In the genomic region with DNA sequence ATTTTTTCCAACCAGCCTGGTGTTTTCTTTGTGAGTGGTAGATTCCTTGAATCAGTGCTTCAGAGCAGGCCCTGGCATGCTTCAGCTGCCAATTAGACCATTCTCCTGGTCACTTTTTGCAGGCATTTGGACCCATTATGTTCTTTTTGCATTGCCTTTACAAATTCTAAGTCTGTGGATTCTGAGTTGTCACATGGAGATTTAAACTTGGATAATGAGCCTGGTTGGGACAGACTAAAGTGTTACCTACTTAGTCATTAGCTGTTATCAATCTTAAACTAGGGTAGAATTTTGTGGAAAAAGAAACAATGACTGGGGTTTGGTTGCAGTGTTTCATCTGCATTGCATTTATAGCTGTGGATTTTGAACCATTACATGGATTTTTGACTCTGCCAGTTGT, we compare ENCODE assay signal across 18 cellular contexts. TPM values are rescaled to one million over a fixed set of nuclear protein-coding genes. Genes with fewer than 3 reads are reported as not detected.
DNase-seq lines count a peak whose midpoint lies in the region; ATAC-seq and TF ChIP-seq lines count a peak whose summit lies in the region.
"Had no signal": no experiment of that assay in that cellular context is flagged by ENCODE, and none has a peak within 500 bp of the region (broad histone marks: within the 10 kb centered on the region; RNA-seq: fewer than 3 reads in every experiment).

No MANE protein-coding gene starts in this region.

- H3K9me3 ChIP-seq in H9 (ENCODE audit: control insufficient read depth, low read depth, low read length), result no peaks in the 10 kb centered on the region

- H3K23ac ChIP-seq in H9 (ENCODE audit: insufficient read length, low read depth, low read length) (no peak overlapping the region), mesendoderm (ENCODE audit: low read length) (no peak overlapping the region)

- no peak overlapping the region for H3K27ac ChIP-seq in H9 (ENCODE audit: insufficient read length, low read depth, low read length)
- H3K27ac ChIP-seq in mesendoderm (ENCODE audit: low read depth, low read length), result no peak overlapping the region

- ATAC-seq in WTC11, result no peak
- ATAC-seq in GM21526 (IDR thresholded peaks at IDR 0.05; ENCODE audit: low FRiP score, unreplicated experiment), result no peak
- ATAC-seq: K562 had no signal

- no peak overlapping the region for H2BK5ac ChIP-seq in H9 (ENCODE audit: insufficient read length, low read length)
- H2BK5ac ChIP-seq in mesendoderm (ENCODE audit: low read length), result no peak overlapping the region

- H3T11ph ChIP-seq in H9 (ENCODE audit: low read length), result no peak overlapping the region

- no peaks in the 10 kb centered on the region for H4K20me1 ChIP-seq in H9 (ENCODE audit: control insufficient read depth, insufficient read depth, insufficient read length)

- no peak overlapping the region for H3K4me3 ChIP-seq in epithelial cell of esophagus (ENCODE audit: low read length)
- H3K4me3 ChIP-seq in mesendoderm (ENCODE audit: low read length), result no peak overlapping the region
- H3K4me3 ChIP-seq: K562 had no signal

- no peak overlapping the region for H2AFZ ChIP-seq in H9 (ENCODE audit: low read length)

- H3K9ac ChIP-seq in H9 (ENCODE audit: extremely low read depth, insufficient read length, low read length) (no peak overlapping the region), mesendoderm (ENCODE audit: low read length) (no peak overlapping the region)

- H4K8ac ChIP-seq in H9 (replicated peaks; ENCODE audit: insufficient read length, low read depth, low read length) (no peak overlapping the region), mesendoderm (ENCODE audit: low read depth, low read length) (no peak overlapping the region)

- H3K23me2 ChIP-seq in H9 (ENCODE audit: insufficient read length, low read depth, low read length, poor library complexity, severe bottlenecking), result no peaks in the 10 kb centered on the region

- H4K5ac ChIP-seq in H9 (ENCODE audit: insufficient read length, low read depth, low read length) (no peak overlapping the region), mesendoderm (ENCODE audit: low read length) (no peak overlapping the region)

- no peak overlapping the region for H2BK120ac ChIP-seq in H9 (ENCODE audit: low read depth, low read length, poor library complexity, severe bottlenecking)
- H2BK120ac ChIP-seq in mesendoderm (ENCODE audit: low read depth, low read length), result no peak overlapping the region

- H3K4me1 ChIP-seq in H9 (ENCODE audit: insufficient read depth, low read length), result no peaks in the 10 kb centered on the region; the same call in 1 of the 2 replicates
- H3K4me1 ChIP-seq in mesendoderm (ENCODE audit: control insufficient read depth, low read depth, low read length), result no peaks in the 10 kb centered on the region

- no peaks in the 10 kb centered on the region for H3K9me3 Mint-ChIP-seq in H9
- no peaks in the 10 kb centered on the region for H3K9me3 Mint-ChIP-seq in WTC11
- H3K9me3 Mint-ChIP-seq: CD8-positive, alpha-beta memory T cell had no signal

- no peaks in the 10 kb centered on the region for H3K79me2 ChIP-seq in H9 (ENCODE audit: insufficient read depth, low read length)
- H3K79me2 ChIP-seq in mesendoderm (ENCODE audit: control insufficient read depth, insufficient read depth, low read length), result no peaks in the 10 kb centered on the region

- no peaks in the 10 kb centered on the region for H3K36me3 ChIP-seq in mesendoderm (ENCODE audit: control insufficient read depth, insufficient read depth, low read length)

- DNase-seq in H9 (no peak), WTC11 (ENCODE audit: low spot score) (no peak), epithelial cell of esophagus (ENCODE audit: low read depth) (peak; percentile 37), mesendoderm (peak; percentile 56), 8988T (no peak), cortex of kidney (lab: John Stamatoyannopoulos, UW) (no peak), NCI-H2196 (lab: John Stamatoyannopoulos, UW; ENCODE audit: unreplicated experiment) (no peak)
- DNase-seq: C1 segment of cervical spinal cord; CD8-positive, alpha-beta memory T cell; MV-4-11; NCI-H1694 treated with DMSO at 0.1 percent for 48 hours; NCI-H2107; NCI-H2227 treated with DMSO at 0.1 percent for 48 hours; NCI-H510A treated with DMSO at 0.1 percent for 48 hours; NCI-H774; SHP77 treated with DMSO at 0.1 percent for 48 hours had no signal

- no peaks in the 10 kb centered on the region for H3K27me3 Mint-ChIP-seq in H9 (ENCODE audit: low read depth)
- no peaks in the 10 kb centered on the region for H3K27me3 Mint-ChIP-seq in WTC11 (ENCODE audit: low read depth)

- H3K79me1 ChIP-seq in H9 (ENCODE audit: insufficient read depth, low read depth, low read length, poor library complexity, severe bottlenecking) (no peaks in the 10 kb centered on the region), mesendoderm (ENCODE audit: low read length) (no peaks in the 10 kb centered on the region)

- TF ChIP-seq CTCF in H9 (conservative IDR thresholded peaks at IDR 0.05), result no peak
- no peak for TF ChIP-seq CTCF in WTC11 (IDR thresholded peaks at IDR 0.05)
- no peak for TF ChIP-seq CTCF in epithelial cell of esophagus (IDR thresholded peaks at IDR 0.05; ENCODE audit: insufficient read depth, low read depth, low read length, missing control alignments)

- H3K27ac Mint-ChIP-seq in H9 (peak overlapping the region in 2 of 3 experiments; percentile 34 to 84; a peak in 2 of 7 replicates), WTC11 (peak overlapping the region; percentile 44; the same call in 1 of the 2 replicates)
- H3K27ac Mint-ChIP-seq: CD8-positive, alpha-beta memory T cell had no signal

- H3K18ac ChIP-seq in H9 (ENCODE audit: insufficient read length, low read depth, low read length), result no peak overlapping the region
- H3K18ac ChIP-seq in mesendoderm (ENCODE audit: low read length), result no peak overlapping the region

- H3K56ac ChIP-seq in H9 (ENCODE audit: insufficient read length, low read depth, low read length), result no peak overlapping the region
- no peak overlapping the region for H3K56ac ChIP-seq in mesendoderm (ENCODE audit: low read length)

- H3K4me1 Mint-ChIP-seq in H9, result peaks cover 18 to 20% of the 10 kb centered on the region in 2 experiments
- peaks cover 18% of the 10 kb centered on the region for H3K4me1 Mint-ChIP-seq in WTC11
- H3K4me1 Mint-ChIP-seq: CD8-positive, alpha-beta memory T cell had no signal

- H3K4ac ChIP-seq in H9 (ENCODE audit: low read depth, low read length), result no peak overlapping the region
- no peak overlapping the region for H3K4ac ChIP-seq in mesendoderm (ENCODE audit: low read depth, low read length)

- POLR2A ChIA-PET in WTC11 (lab: Charles Lee), result no interaction called here

- H3K4me3 Mint-ChIP-seq in H9 (no peak overlapping the region), WTC11 (no peak overlapping the region)
- H3K4me3 Mint-ChIP-seq: CD8-positive, alpha-beta memory T cell had no signal

- CTCF ChIA-PET in WTC11 (lab: Charles Lee), result no interaction called here

- H3K4me2 ChIP-seq in H9 (ENCODE audit: insufficient read depth, insufficient read length, low read length) (no peak overlapping the region), mesendoderm (ENCODE audit: low read length) (no peak overlapping the region)

- no peaks in the 10 kb centered on the region for H3K27me3 ChIP-seq in H9 (ENCODE audit: insufficient read depth, low read length)
- no peaks in the 10 kb centered on the region for H3K27me3 ChIP-seq in mesendoderm (ENCODE audit: insufficient read depth, low read length, poor library complexity)

- H2AK5ac ChIP-seq in H9 (ENCODE audit: insufficient read length, low read length), result no peak overlapping the region
- H2AK5ac ChIP-seq in mesendoderm (ENCODE audit: low read length), result no peak overlapping the region

- H2BK20ac ChIP-seq in H9 (ENCODE audit: low read depth, low read length, poor library complexity, severe bottlenecking), result no peak overlapping the region

- no peak overlapping the region for H3K14ac ChIP-seq in H9 (ENCODE audit: insufficient read depth, low read length)

- H4K91ac ChIP-seq in H9 (ENCODE audit: insufficient read length, low read depth, low read length), result no peak overlapping the region

- H3K36me3 Mint-ChIP-seq in H9 (ENCODE audit: insufficient read depth in 1 of 3, low read depth in 3 of 3) (no peaks in the 10 kb centered on the region), WTC11 (no peaks in the 10 kb centered on the region)
- H3K36me3 Mint-ChIP-seq: CD8-positive, alpha-beta memory T cell had no signal

- H2BK12ac ChIP-seq in H9 (ENCODE audit: insufficient read length, low read depth, low read length), result no peak overlapping the region

- H2BK15ac ChIP-seq in H9 (ENCODE audit: low read depth, low read length) (no peak overlapping the region), mesendoderm (replicated peaks; ENCODE audit: low read depth) (no peak overlapping the region)

TF ChIP-seq in WTC11, 78 proteins besides CTCF, POLR2A, EP300 and RAD21 (continues in another document):
- TF ChIP-seq, protein P1, sequence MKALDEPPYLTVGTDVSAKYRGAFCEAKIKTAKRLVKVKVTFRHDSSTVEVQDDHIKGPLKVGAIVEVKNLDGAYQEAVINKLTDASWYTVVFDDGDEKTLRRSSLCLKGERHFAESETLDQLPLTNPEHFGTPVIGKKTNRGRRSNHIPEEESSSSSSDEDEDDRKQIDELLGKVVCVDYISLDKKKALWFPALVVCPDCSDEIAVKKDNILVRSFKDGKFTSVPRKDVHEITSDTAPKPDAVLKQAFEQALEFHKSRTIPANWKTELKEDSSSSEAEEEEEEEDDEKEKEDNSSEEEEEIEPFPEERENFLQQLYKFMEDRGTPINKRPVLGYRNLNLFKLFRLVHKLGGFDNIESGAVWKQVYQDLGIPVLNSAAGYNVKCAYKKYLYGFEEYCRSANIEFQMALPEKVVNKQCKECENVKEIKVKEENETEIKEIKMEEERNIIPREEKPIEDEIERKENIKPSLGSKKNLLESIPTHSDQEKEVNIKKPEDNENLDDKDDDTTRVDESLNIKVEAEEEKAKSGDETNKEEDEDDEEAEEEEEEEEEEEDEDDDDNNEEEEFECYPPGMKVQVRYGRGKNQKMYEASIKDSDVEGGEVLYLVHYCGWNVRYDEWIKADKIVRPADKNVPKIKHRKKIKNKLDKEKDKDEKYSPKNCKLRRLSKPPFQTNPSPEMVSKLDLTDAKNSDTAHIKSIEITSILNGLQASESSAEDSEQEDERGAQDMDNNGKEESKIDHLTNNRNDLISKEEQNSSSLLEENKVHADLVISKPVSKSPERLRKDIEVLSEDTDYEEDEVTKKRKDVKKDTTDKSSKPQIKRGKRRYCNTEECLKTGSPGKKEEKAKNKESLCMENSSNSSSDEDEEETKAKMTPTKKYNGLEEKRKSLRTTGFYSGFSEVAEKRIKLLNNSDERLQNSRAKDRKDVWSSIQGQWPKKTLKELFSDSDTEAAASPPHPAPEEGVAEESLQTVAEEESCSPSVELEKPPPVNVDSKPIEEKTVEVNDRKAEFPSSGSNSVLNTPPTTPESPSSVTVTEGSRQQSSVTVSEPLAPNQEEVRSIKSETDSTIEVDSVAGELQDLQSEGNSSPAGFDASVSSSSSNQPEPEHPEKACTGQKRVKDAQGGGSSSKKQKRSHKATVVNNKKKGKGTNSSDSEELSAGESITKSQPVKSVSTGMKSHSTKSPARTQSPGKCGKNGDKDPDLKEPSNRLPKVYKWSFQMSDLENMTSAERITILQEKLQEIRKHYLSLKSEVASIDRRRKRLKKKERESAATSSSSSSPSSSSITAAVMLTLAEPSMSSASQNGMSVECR (CRISPR knock-in tag; IDR thresholded peaks at IDR 0.05; ENCODE audit: borderline replicate concordance), result no peak

RNA-seq across cellular contexts. Expression of a gene that starts 40.6 kb away (rescaled TPM):
- total RNA-seq in H9 (2021), result 12.4 and 13.7 TPM in 2 replicates
- total RNA-seq in WTC11 (2021), result 12.8 to 15.3 TPM (median 14.1 TPM) in 3 replicates
- polyA plus RNA-seq in mesendoderm (2013, experiment 1 of 2), result 6.5 TPM
- 6.7 TPM for polyA plus RNA-seq in mesendoderm (2013, experiment 2 of 2)

Comparison
In these comparisons a context has a peak if more than half of its experiments do, and no peak if none do; other contexts are left out.
1. DNase-seq: peak in epithelial cell of esophagus (single experiment) and mesendoderm (single experiment); none in H9 (single experiment), WTC11 (single experiment), 8988T (single experiment), cortex of kidney (single experiment) and NCI-H2196 (single experiment).